17 cellular contexts compared by ENCODE assay signal in the genomic region with DNA sequence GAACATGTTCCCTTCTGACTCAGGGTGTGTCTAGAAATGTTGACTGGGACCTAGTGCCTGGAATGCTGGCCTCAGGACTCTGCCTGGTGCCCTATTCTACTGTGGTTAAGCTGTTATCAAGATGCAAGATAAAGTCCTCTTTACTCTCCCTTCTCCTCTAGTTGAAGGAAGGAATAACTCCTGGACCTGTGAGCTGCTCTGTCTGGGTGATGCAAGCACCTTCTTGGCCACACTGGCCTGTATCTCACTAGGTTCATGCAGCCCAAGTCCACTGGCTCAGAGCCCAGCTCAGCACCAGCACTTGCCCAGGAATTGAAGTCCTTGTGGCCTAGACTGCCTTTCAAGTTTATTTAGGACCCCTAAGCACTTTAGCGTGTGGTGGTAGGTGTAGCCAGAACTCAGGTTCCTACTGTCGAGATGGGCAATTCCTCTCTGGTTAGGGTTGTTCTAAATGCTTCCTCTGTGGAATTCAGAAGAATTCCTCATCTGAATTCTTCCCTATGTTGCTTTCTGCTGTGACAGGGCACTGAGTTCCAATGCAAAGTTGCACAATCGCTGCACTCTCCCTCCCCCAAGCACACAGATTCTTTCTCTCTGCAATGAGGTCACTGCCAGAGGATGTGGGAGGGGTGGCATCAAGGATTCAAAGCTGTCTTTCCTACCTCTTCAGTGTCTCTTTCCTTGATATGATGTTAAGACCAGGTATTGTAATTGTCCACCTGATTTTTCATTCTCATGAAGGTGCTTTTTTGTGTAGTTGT. TPM values are rescaled to one million over a fixed set of nuclear protein-coding genes. Genes with fewer than 3 reads are reported as not detected.
A peak's percentile ranks its signal among the peaks of the same experiment; 100 is the strongest.
DNase-seq lines count a peak whose midpoint lies in the region; ATAC-seq, FAIRE-seq and TF ChIP-seq lines count a peak whose summit lies in the region.
"Had no signal": no experiment of that assay in that cellular context is flagged by ENCODE, and none has a peak within 500 bp of the region (broad histone marks: within the 10 kb centered on the region; RNA-seq: fewer than 3 reads in every experiment).

No MANE protein-coding gene starts in this region.

- H3K79me2 ChIP-seq in HepG2 (ENCODE audit: insufficient read depth, low read length), result no peaks in the 10 kb centered on the region
- H3K79me2 ChIP-seq: parathyroid adenoma had no signal

- ATAC-seq in HepG2 (peak; percentile 60; the same call in 2 of the 3 replicates), mucosa of descending colon (no peak)
- ATAC-seq: left colon had no signal

- TF ChIP-seq POLR2A in HepG2 (IDR thresholded peaks at IDR 0.05; ENCODE audit: insufficient read depth in 1 of 2, low read depth in 2 of 2, low read length in 2 of 2), result no peak
- TF ChIP-seq POLR2A in uterus (IDR thresholded peaks at IDR 0.05), result no peak

- peak; percentile 37 for DNase-seq in AG08395 (ENCODE audit: low spot score)
- DNase-seq in LHCN-M2 (ENCODE audit: low read depth), result peak; percentile 39
- DNase-seq in epithelial cell of esophagus (ENCODE audit: low read depth), result peak; percentile 82
- peak; percentile 13 for DNase-seq in HepG2 (ENCODE audit: low spot score)
- no peak for DNase-seq in NOMO-1 treated with dmso at 0.1 percent for 144 hours (lab: John Stamatoyannopoulos, UW; ENCODE audit: unreplicated experiment)
- DNase-seq in HUDEP-2 (lab: John Stamatoyannopoulos, UW; ENCODE audit: unreplicated experiment in 76 of 76), result no peak
- DNase-seq in uterus, result no peak
- DNase-seq in mucosa of descending colon, result no peak
- DNase-seq: amygdala, BE2C, left colon, NCI-H187 treated with DMSO at 0.1 percent for 48 hours, T-helper 2 cell had no signal

- TF ChIP-seq EP300 in HepG2 (IDR thresholded peaks at IDR 0.05; ENCODE audit: low read depth in 2 of 2, low read length in 2 of 2) (no peak), HepG2 (CRISPR knock-in tag; IDR thresholded peaks at IDR 0.05; ENCODE audit: borderline replicate concordance) (no peak)

- TF ChIP-seq RAD21 in HepG2 (CRISPR knock-in tag; IDR thresholded peaks at IDR 0.05), result no peak

- H3K36me3 ChIP-seq in HepG2 (replicated peaks in 1 of 2; ENCODE audit: control insufficient read depth in 1 of 2, insufficient read depth in 2 of 2, low read length in 2 of 2) (no peaks in the 10 kb centered on the region), uterus (no peaks in the 10 kb centered on the region), mucosa of descending colon (ENCODE audit: low read depth) (no peaks in the 10 kb centered on the region)
- H3K36me3 ChIP-seq: BE2C had no signal

- H3K27me3 ChIP-seq in HepG2 (ENCODE audit: control insufficient read depth in 1 of 2, insufficient read depth in 2 of 2, low read length in 2 of 2), result no peaks in the 10 kb centered on the region
- H3K27me3 ChIP-seq in uterus, result no peaks in the 10 kb centered on the region
- H3K27me3 ChIP-seq: BE2C had no signal

- no peaks in the 10 kb centered on the region for H3K9me3 ChIP-seq in HepG2 (ENCODE audit: low read length)
- no peaks in the 10 kb centered on the region for H3K9me3 ChIP-seq in uterus
- no peaks in the 10 kb centered on the region for H3K9me3 ChIP-seq in mucosa of descending colon
- H3K9me3 ChIP-seq: BE2C had no signal

- H3K9ac ChIP-seq in HepG2 (ENCODE audit: insufficient read depth, low read depth, low read length), result no peak overlapping the region
- H3K9ac ChIP-seq: parathyroid adenoma had no signal

- H3K4me1 ChIP-seq in HepG2 (ENCODE audit: insufficient read depth, low read length), result no peaks in the 10 kb centered on the region
- no peaks in the 10 kb centered on the region for H3K4me1 ChIP-seq in uterus
- no peaks in the 10 kb centered on the region for H3K4me1 ChIP-seq in mucosa of descending colon (ENCODE audit: low read depth)
- H3K4me1 ChIP-seq: parathyroid adenoma had no signal

- POLR2A ChIA-PET in HepG2 (lab: Yijun Ruan, JAX), result no interaction called here

- no peak for FAIRE-seq in HepG2 (lab: Jason Lieb, UNC)
- FAIRE-seq: endothelial cell of umbilical vein had no signal

- 0% methylated on average over 2 of the region's 3 CpGs for WGBS in HepG2 (ENCODE audit: low lambda C conversion rate)

- no peak overlapping the region for H2AFZ ChIP-seq in HepG2 (ENCODE audit: low read length)
- H2AFZ ChIP-seq: parathyroid adenoma had no signal

- no peaks in the 10 kb centered on the region for H4K20me1 ChIP-seq in HepG2 (ENCODE audit: insufficient read depth, low read length)

- BruUV-seq in HepG2 (replicated peaks; lab: Mats Ljungman, UMichigan), result no TSS peak

- H3K27ac ChIP-seq in HepG2 (ENCODE audit: extremely low read length, insufficient read depth, low read length), result no peak overlapping the region
- no peak overlapping the region for H3K27ac ChIP-seq in uterus
- H3K27ac ChIP-seq: parathyroid adenoma had no signal

- CTCF ChIA-PET in HepG2 (lab: Yijun Ruan, JAX; ENCODE audit: low intra/inter-chr PET ratio, low total read pairs), result no interaction called here

- intact Hi-C loops in HepG2 (cut with micrococcal nuclease; ENCODE audit: unreplicated experiment) (no loop called here), uterus (cut with DNase I; ENCODE audit: low total_unique reads) (no loop called here), mucosa of descending colon (cut with DNase I, micrococcal nuclease) (no loop called here)

- H3K4me3 ChIP-seq in epithelial cell of esophagus (ENCODE audit: low read length) (no peak overlapping the region), HepG2 (replicated peaks in 1 of 3; ENCODE audit: insufficient read depth in 1 of 3, low read depth in 2 of 3, low read length in 3 of 3) (no peak overlapping the region), uterus (no peak overlapping the region), mucosa of descending colon (no peak overlapping the region)

- H3K4me2 ChIP-seq in HepG2 (ENCODE audit: low read depth, low read length), result no peak overlapping the region

- TF ChIP-seq CTCF in epithelial cell of esophagus (IDR thresholded peaks at IDR 0.05; ENCODE audit: insufficient read depth, low read depth, low read length, missing control alignments), result no peak
- no peak for TF ChIP-seq CTCF in HepG2 (CRISPR knock-in tag; IDR thresholded peaks at IDR 0.05)
- TF ChIP-seq CTCF in uterus (IDR thresholded peaks at IDR 0.05), result no peak
- no peak for TF ChIP-seq CTCF in mucosa of descending colon (IDR thresholded peaks at IDR 0.05)

- in situ Hi-C loops in HepG2 (cut with HindIII; ENCODE audit: extremely low pct_ligation_motif_present, low pct_unique_long_range_greater_than_20kb), result no loop called here

TF ChIP-seq in HepG2, 621 proteins besides CTCF, POLR2A, EP300 and RAD21:
- TF ChIP-seq CEBPG (CRISPR knock-in tag; IDR thresholded peaks at IDR 0.05) (peak; percentile 63), CEBPB (IDR thresholded peaks at IDR 0.05; ENCODE audit: borderline replicate concordance, low read depth, low read length) (peak; percentile 92)
- TF ChIP-seq, protein P1, sequence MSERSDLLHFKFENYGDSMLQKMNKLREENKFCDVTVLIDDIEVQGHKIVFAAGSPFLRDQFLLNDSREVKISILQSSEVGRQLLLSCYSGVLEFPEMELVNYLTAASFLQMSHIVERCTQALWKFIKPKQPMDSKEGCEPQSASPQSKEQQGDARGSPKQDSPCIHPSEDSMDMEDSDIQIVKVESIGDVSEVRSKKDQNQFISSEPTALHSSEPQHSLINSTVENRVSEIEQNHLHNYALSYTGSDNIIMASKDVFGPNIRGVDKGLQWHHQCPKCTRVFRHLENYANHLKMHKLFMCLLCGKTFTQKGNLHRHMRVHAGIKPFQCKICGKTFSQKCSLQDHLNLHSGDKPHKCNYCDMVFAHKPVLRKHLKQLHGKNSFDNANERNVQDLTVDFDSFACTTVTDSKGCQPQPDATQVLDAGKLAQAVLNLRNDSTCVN (CRISPR knock-in tag; IDR thresholded peaks at IDR 0.05; ENCODE audit: borderline replicate concordance), result no peak

RNA-seq across cellular contexts. Expression of gene VWC2L, which starts 54.7 kb away (rescaled TPM):
- total RNA-seq in LHCN-M2 (2014; rRNA removed) (under 0.01 TPM in 1 of 2 replicates, not detected in the other), HepG2 (2016; rRNA removed; fragmentation: Illumina TruSeq; extraction: Trizol) (not detected in 2 replicates), uterus (under 1 TPM in 1 of 4 donors, not detected in 3; 0.21 TPM), mucosa of descending colon (not detected)
- not detected for polyA plus RNA-seq in LHCN-M2 (2012)
- total RNA-seq in HepG2 (2016; cell fraction: cytosol; rRNA removed; fragmentation: Illumina TruSeq; extraction: Trizol; ENCODE audit: low read depth), result not detected in 2 replicates
- total RNA-seq in HepG2 (2016; cell fraction: insoluble cytoplasmic fraction; rRNA removed; fragmentation: Illumina TruSeq; extraction: Trizol), result not detected in 2 replicates
- total RNA-seq in HepG2 (2016; cell fraction: membrane; rRNA removed; fragmentation: Illumina TruSeq; extraction: Trizol), result not detected in 2 replicates
- total RNA-seq in HepG2 (2016; cell fraction: nucleus; rRNA removed; fragmentation: Illumina TruSeq; extraction: Trizol), result not detected in 2 replicates
- not detected in 2 replicates for polyA plus RNA-seq in HepG2 (2011; rRNA removed)
- not detected in 2 replicates for polyA plus RNA-seq in HepG2 (2011; cell fraction: cytosol; rRNA removed)
- polyA plus RNA-seq in HepG2 (2011; cell fraction: nucleus; rRNA removed), result not detected in 2 replicates
- polyA plus RNA-seq in HepG2 (2012), result not detected in 2 replicates
- polyA plus RNA-seq in HepG2 (2016; cell fraction: cytosol; fragmentation: Illumina TruSeq; extraction: Trizol; ENCODE audit: low read depth), result not detected in 2 replicates
- not detected in 2 replicates for polyA plus RNA-seq in HepG2 (2016; cell fraction: insoluble cytoplasmic fraction; fragmentation: Illumina TruSeq; extraction: Trizol; ENCODE audit: low read depth)
- polyA plus RNA-seq in HepG2 (2016; cell fraction: membrane; fragmentation: Illumina TruSeq; extraction: Trizol; ENCODE audit: low read depth), result not detected in 2 replicates
- not detected in 2 replicates for polyA plus RNA-seq in HepG2 (2016; cell fraction: nucleus; fragmentation: Illumina TruSeq; extraction: Trizol; ENCODE audit: insufficient read depth, low read depth)
- not detected in 2 replicates for polyA minus RNA-seq in HepG2 (2011; rRNA and poly(A)+ RNA removed; ENCODE audit: low replicate concordance)
- not detected in 2 replicates for polyA minus RNA-seq in HepG2 (2011; cell fraction: cytosol; rRNA and poly(A)+ RNA removed)
- 0.25 TPM in 1 of 2 replicates, not detected in the other for polyA minus RNA-seq in HepG2 (2011; cell fraction: nucleus; rRNA and poly(A)+ RNA removed)
- total RNA-seq: activated CD8-positive, alpha-beta memory T cell treated with anti-CD3 and anti-CD28 coated beads for 36 hours; endothelial cell of umbilical vein; G401; left colon had no signal
- polyA plus RNA-seq: endothelial cell of umbilical vein had no signal

Comparison
In these comparisons a context has a peak if more than half of its experiments do, and no peak if none do; other contexts are left out.
1. DNase-seq: peak in AG08395 (single experiment), LHCN-M2 (single experiment), epithelial cell of esophagus (single experiment) and HepG2 (single experiment); none in NOMO-1 treated with dmso at 0.1 percent for 144 hours (single experiment), HUDEP-2 (0 of 76), uterus (0 of 2) and mucosa of descending colon (0 of 3).